Comparison of ENCODE assay signal across 16 cellular contexts in genomic region chrX:44748014-44748413, GRCh38.
DNase-seq lines count a peak whose midpoint lies in the region; ATAC-seq and TF ChIP-seq lines count a peak whose summit lies in the region.
"Had no signal": no experiment of that assay in that cellular context is flagged by ENCODE, and none has a peak within 500 bp of the region (broad histone marks: within the 10 kb centered on the region; RNA-seq: fewer than 3 reads in every experiment).

No MANE protein-coding gene starts in this region.

- H3K4me3 ChIP-seq in SK-N-SH (ENCODE audit: low read depth in 2 of 2, low read length in 1 of 2) (no peak overlapping the region), fibroblast of mammary gland (ENCODE audit: control insufficient read depth, low read depth, low read length) (no peak overlapping the region), smooth muscle cell (no peak overlapping the region), colonic mucosa (no peak overlapping the region), ovary (no peak overlapping the region)
- H3K4me3 ChIP-seq: lung, SK-N-MC, thyroid gland had no signal

- no peak for TF ChIP-seq CTCF in SK-N-SH (IDR thresholded peaks at IDR 0.05)
- TF ChIP-seq CTCF in RWPE1 (conservative IDR thresholded peaks at IDR 0.05; ENCODE audit: low read depth), result no peak
- TF ChIP-seq CTCF in fibroblast of mammary gland (conservative IDR thresholded peaks at IDR 0.05; ENCODE audit: control insufficient read depth, insufficient read depth, low read depth, low read length), result no peak
- no peak for TF ChIP-seq CTCF in smooth muscle cell (IDR thresholded peaks at IDR 0.05; ENCODE audit: borderline replicate concordance, insufficient read depth, poor library complexity, severe bottlenecking)
- TF ChIP-seq CTCF in colonic mucosa (IDR thresholded peaks at IDR 0.05), result no peak
- TF ChIP-seq CTCF in ovary (IDR thresholded peaks at IDR 0.05), result no peak

- no peak overlapping the region for H3K4me2 ChIP-seq in SK-N-SH
- no peak overlapping the region for H3K4me2 ChIP-seq in smooth muscle cell

- no peaks in the 10 kb centered on the region for H4K20me1 ChIP-seq in SK-N-SH (ENCODE audit: insufficient read depth)
- H4K20me1 ChIP-seq in smooth muscle cell (ENCODE audit: low read depth), result no peaks in the 10 kb centered on the region

- TF ChIP-seq RAD21 in SK-N-SH (IDR thresholded peaks at IDR 0.05; ENCODE audit: low read length), result no peak

- H3F3A ChIP-seq in SK-N-SH (replicated peaks; ENCODE audit: insufficient read depth), result no peaks in the 10 kb centered on the region
- H3F3A ChIP-seq in smooth muscle cell (ENCODE audit: low read depth), result no peaks in the 10 kb centered on the region

- H3K9me3 ChIP-seq in SK-N-SH (no peaks in the 10 kb centered on the region), smooth muscle cell (replicated peaks; ENCODE audit: low read depth) (no peaks in the 10 kb centered on the region), colonic mucosa (no peaks in the 10 kb centered on the region), ovary (no peaks in the 10 kb centered on the region)
- H3K9me3 ChIP-seq: thyroid gland had no signal

- H3K27me3 ChIP-seq in SK-N-SH (ENCODE audit: insufficient read depth), result peaks cover 7% of the 10 kb centered on the region; the same call in 1 of the 2 replicates
- H3K27me3 ChIP-seq in smooth muscle cell (ENCODE audit: low read depth), result no peaks in the 10 kb centered on the region
- no peaks in the 10 kb centered on the region for H3K27me3 ChIP-seq in colonic mucosa
- H3K27me3 ChIP-seq in ovary, result no peaks in the 10 kb centered on the region
- H3K27me3 ChIP-seq: thyroid gland had no signal

- 7% methylated on average over 2 of the region's 2 CpGs for WGBS in SK-N-SH (ENCODE audit: low lambda C conversion rate)
- WGBS in smooth muscle cell (ENCODE audit: low lambda C conversion rate), result 22% methylated on average over 2 of the region's 2 CpGs
- WGBS in ovary, 3 donors, result 22 to 25% (median 25%) methylated on average over 2 of the region's 2 CpGs

- intact Hi-C loops in colonic mucosa (cut with DNase I), result no loop called here
- intact Hi-C loops in ovary (cut with DNase I), result no loop called here

- H3K36me3 ChIP-seq in SK-N-SH (replicated peaks in 1 of 2; ENCODE audit: control insufficient read depth in 1 of 2, insufficient read depth in 2 of 2, low read length in 1 of 2), result no peaks in the 10 kb centered on the region
- no peaks in the 10 kb centered on the region for H3K36me3 ChIP-seq in smooth muscle cell (ENCODE audit: low read depth)
- H3K36me3 ChIP-seq in colonic mucosa, result no peaks in the 10 kb centered on the region
- H3K36me3 ChIP-seq in ovary, result no peaks in the 10 kb centered on the region
- H3K36me3 ChIP-seq: thyroid gland had no signal

- H3K79me2 ChIP-seq in SK-N-SH (ENCODE audit: insufficient read depth), result no peaks in the 10 kb centered on the region
- no peaks in the 10 kb centered on the region for H3K79me2 ChIP-seq in smooth muscle cell (ENCODE audit: low read depth)

- POLR2A ChIA-PET in SK-N-SH (lab: Yijun Ruan, JAX), result no interaction called here
- POLR2A ChIA-PET in RWPE1 (lab: Yijun Ruan, JAX; ENCODE audit: low non-redundant PET), result no interaction called here

- CTCF ChIA-PET in SK-N-SH (lab: Yijun Ruan, JAX), result no interaction called here
- CTCF ChIA-PET in RWPE1 (lab: Yijun Ruan, JAX), result no interaction called here

- no peak for TF ChIP-seq POLR2A in ovary (IDR thresholded peaks at IDR 0.05)

- H3K4me1 ChIP-seq in SK-N-SH (ENCODE audit: control insufficient read depth in 1 of 2, insufficient read depth in 2 of 2, low read depth in 1 of 2, low read length in 1 of 2) (no peaks in the 10 kb centered on the region), smooth muscle cell (ENCODE audit: low read depth) (no peaks in the 10 kb centered on the region), colonic mucosa (no peaks in the 10 kb centered on the region), ovary (ENCODE audit: insufficient read depth) (no peaks in the 10 kb centered on the region)
- H3K4me1 ChIP-seq: thyroid gland had no signal

- no peaks in the 10 kb centered on the region for H3K9me2 ChIP-seq in SK-N-SH

- TF ChIP-seq EP300 in SK-N-SH (IDR thresholded peaks at IDR 0.05; ENCODE audit: borderline replicate concordance in 1 of 2, low read depth in 1 of 2, low read length in 1 of 2) (no peak), ovary (IDR thresholded peaks at IDR 0.05) (no peak)

- no peak for ATAC-seq in SK-N-SH treated with all-trans-retinoic acid at 6 μM for 48 hours
- ATAC-seq: activated CD8-positive, alpha-beta T cell treated with anti-CD3 and anti-CD28 coated beads for 36 hours; right cardiac atrium had no signal

- H2AFZ ChIP-seq in SK-N-SH (ENCODE audit: low read depth) (no peak overlapping the region), smooth muscle cell (ENCODE audit: low read depth) (no peak overlapping the region)

- H3K27ac ChIP-seq in SK-N-SH (ENCODE audit: low read depth in 2 of 2, low read length in 1 of 2) (no peak overlapping the region), RWPE1 (no peak overlapping the region), smooth muscle cell (ENCODE audit: low read depth) (peak overlapping the region; percentile 10), colonic mucosa (no peak overlapping the region), ovary (no peak overlapping the region)
- H3K27ac ChIP-seq: SK-N-MC, thyroid gland, VCaP had no signal

- no peak overlapping the region for H3K9ac ChIP-seq in SK-N-SH
- H3K9ac ChIP-seq in smooth muscle cell (ENCODE audit: low read depth), result no peak overlapping the region
- H3K9ac ChIP-seq in colonic mucosa (ENCODE audit: low read depth in 2 of 2, low read length in 2 of 2), result no peak overlapping the region

- DNase-seq in SK-N-SH, result peak; percentile 40
- DNase-seq in RWPE1 (ENCODE audit: low spot score), result peak; percentile 14
- peak; percentile 43 for DNase-seq in fibroblast of mammary gland (ENCODE audit: low read depth)
- DNase-seq in smooth muscle cell (lab: John Stamatoyannopoulos, UW; ENCODE audit: unreplicated experiment), result no peak
- DNase-seq in colonic mucosa, result no peak
- no peak for DNase-seq in ovary
- no peak for DNase-seq in NCI-H1436 (lab: John Stamatoyannopoulos, UW)
- DNase-seq: activated CD8-positive, alpha-beta T cell treated with anti-CD3 and anti-CD28 coated beads for 36 hours; amniotic stem cell; NCI-H2171; right cardiac atrium; thyroid gland had no signal

TF ChIP-seq in SK-N-SH, 30 proteins besides CTCF, POLR2A, EP300 and RAD21 (continues in another document):
- TF ChIP-seq CHD2 (IDR thresholded peaks at IDR 0.05; ENCODE audit: low read length, partially characterized antibody) (no peak), FOSL2 (IDR thresholded peaks at IDR 0.05; ENCODE audit: borderline replicate concordance, low read depth) (no peak), ELF1 (IDR thresholded peaks at IDR 0.05) (no peak), ZBTB33 (IDR thresholded peaks at IDR 0.05; ENCODE audit: borderline replicate concordance, low read depth) (no peak), MXI1 (IDR thresholded peaks at IDR 0.05; ENCODE audit: low read depth, low read length) (no peak), TEAD4 (IDR thresholded peaks at IDR 0.05; ENCODE audit: borderline replicate concordance, insufficient read depth) (no peak), RXRA (IDR thresholded peaks at IDR 0.05; ENCODE audit: borderline replicate concordance, low read depth) (no peak)

TF ChIP-seq in SK-N-SH treated with all-trans-retinoic acid at 6 μM for 48 hours, 23 proteins besides CTCF, POLR2A, EP300 and RAD21 (continues in another document):
- TF ChIP-seq GLIS3 (CRISPR knock-in tag; IDR thresholded peaks at IDR 0.05) (no peak), ZFP3 (CRISPR knock-in tag; IDR thresholded peaks at IDR 0.05) (no peak), ARNTL (CRISPR knock-in tag; IDR thresholded peaks at IDR 0.05; ENCODE audit: borderline replicate concordance, low read depth) (no peak), TSHZ2 (CRISPR knock-in tag; IDR thresholded peaks at IDR 0.05) (no peak), CSDC2 (CRISPR knock-in tag; IDR thresholded peaks at IDR 0.05) (no peak), ESRRG (CRISPR knock-in tag; IDR thresholded peaks at IDR 0.05) (no peak), RARB (CRISPR knock-in tag; IDR thresholded peaks at IDR 0.05) (no peak)
- TF ChIP-seq, protein P1, sequence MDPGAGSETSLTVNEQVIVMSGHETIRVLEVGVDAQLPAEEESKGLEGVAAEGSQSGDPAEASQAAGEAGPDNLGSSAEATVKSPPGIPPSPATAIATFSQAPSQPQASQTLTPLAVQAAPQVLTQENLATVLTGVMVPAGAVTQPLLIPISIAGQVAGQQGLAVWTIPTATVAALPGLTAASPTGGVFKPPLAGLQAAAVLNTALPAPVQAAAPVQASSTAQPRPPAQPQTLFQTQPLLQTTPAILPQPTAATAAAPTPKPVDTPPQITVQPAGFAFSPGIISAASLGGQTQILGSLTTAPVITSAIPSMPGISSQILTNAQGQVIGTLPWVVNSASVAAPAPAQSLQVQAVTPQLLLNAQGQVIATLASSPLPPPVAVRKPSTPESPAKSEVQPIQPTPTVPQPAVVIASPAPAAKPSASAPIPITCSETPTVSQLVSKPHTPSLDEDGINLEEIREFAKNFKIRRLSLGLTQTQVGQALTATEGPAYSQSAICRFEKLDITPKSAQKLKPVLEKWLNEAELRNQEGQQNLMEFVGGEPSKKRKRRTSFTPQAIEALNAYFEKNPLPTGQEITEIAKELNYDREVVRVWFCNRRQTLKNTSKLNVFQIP (CRISPR knock-in tag; IDR thresholded peaks at IDR 0.05; ENCODE audit: borderline replicate concordance, low read depth), result no peak

Comparison
In these comparisons a context has a peak if more than half of its experiments do, and no peak if none do; other contexts are left out.
1. DNase-seq: peak in SK-N-SH (single experiment), RWPE1 (single experiment) and fibroblast of mammary gland (single experiment); none in smooth muscle cell (single experiment), colonic mucosa (single experiment), ovary (0 of 5) and NCI-H1436 (single experiment).